Comparison of ENCODE assay signal across 1 cellular context in the genomic region with DNA sequence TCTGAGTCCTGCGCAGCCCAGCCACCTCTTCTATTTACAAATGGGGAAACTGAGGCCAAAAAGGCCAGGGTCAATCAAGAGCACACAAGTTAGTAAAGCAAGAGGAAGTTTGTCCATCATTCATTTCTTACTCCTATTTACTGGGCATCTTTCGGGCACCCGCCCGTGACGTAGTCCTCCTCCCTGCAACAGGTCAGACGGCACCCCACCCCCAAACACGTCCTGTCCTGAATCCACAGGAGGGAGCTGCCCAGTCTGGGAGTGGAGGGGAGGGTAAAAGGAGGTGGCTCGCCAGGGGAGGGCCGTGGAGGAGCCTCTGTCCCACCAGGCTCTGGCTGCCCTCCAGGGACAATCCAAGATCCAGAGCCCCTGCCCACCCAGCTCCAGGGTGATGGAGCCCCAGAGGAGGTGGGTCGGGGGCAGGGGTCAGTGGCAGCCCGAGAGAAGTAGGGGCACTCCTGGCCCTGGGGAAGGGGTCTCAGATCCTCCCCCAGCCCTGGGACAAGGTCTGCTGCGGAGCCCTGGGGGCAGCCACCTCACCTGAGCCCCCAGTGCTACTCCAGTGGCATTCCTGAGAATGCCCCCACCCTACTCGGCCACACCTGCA.
TF ChIP-seq lines count a peak whose summit lies in the region.

No MANE protein-coding gene starts in this region.

TF ChIP-seq in GM12878, 131 proteins besides CTCF, POLR2A, EP300 and RAD21:
- no peak for TF ChIP-seq CREM (IDR thresholded peaks at IDR 0.05; ENCODE audit: low read depth)
- 0 out of 2 replicates have a peak, but pooled peaks have one; percentile 24 for TF ChIP-seq PAX5 (IDR thresholded peaks at IDR 0.05; ENCODE audit: borderline replicate concordance, low read depth, low read length)
